Comparison of ENCODE assay signal across 14 cellular contexts in genomic region chr2:9884436-9884835, GRCh38. TPM values are rescaled to one million over a fixed set of nuclear protein-coding genes. Genes with fewer than 3 reads are reported as not detected.
DNase-seq lines count a peak whose midpoint lies in the region; ATAC-seq and TF ChIP-seq lines count a peak whose summit lies in the region.
"Had no signal": no experiment of that assay in that cellular context is flagged by ENCODE, and none has a peak within 500 bp of the region (broad histone marks: within the 10 kb centered on the region; RNA-seq: fewer than 3 reads in every experiment).

No MANE protein-coding gene starts in this region.

- CTCF ChIA-PET in PC-9 (lab: Charles Lee): no interaction called here

- POLR2A ChIA-PET in PC-9 (lab: Charles Lee; ENCODE audit: unreplicated experiment): no interaction called here

- H3K36me3 ChIP-seq in GM23338 (ENCODE audit: insufficient read depth): peaks cover 2% of the 10 kb centered on the region
- peaks cover 43% of the 10 kb centered on the region for H3K36me3 ChIP-seq in PC-9 (ENCODE audit: low read depth)
- H3K36me3 ChIP-seq in ectodermal cell (ENCODE audit: control insufficient read depth, insufficient read depth, low read length): peaks cover 25% of the 10 kb centered on the region
- H3K36me3 ChIP-seq in parathyroid adenoma (ENCODE audit: control insufficient read depth, insufficient read depth, low read length): peaks cover 2% of the 10 kb centered on the region
- peaks cover 0 to 84% (median 8%) of the 10 kb centered on the region in 9 donors for H3K36me3 ChIP-seq in heart right ventricle

- H3K27me3 ChIP-seq in GM23338 (ENCODE audit: insufficient read depth) (no peaks in the 10 kb centered on the region), PC-9 (ENCODE audit: insufficient read depth, low read depth) (no peaks in the 10 kb centered on the region), ectodermal cell (ENCODE audit: control insufficient read depth, insufficient read depth, low read length, poor library complexity, severe bottlenecking) (no peaks in the 10 kb centered on the region), parathyroid adenoma (ENCODE audit: control insufficient read depth, insufficient read depth, low read length) (no peaks in the 10 kb centered on the region), heart right ventricle (no peaks in the 10 kb centered on the region)

- H3K4me3 Mint-ChIP-seq in GM23338 (no peak overlapping the region), mesothelial cell of epicardium (no peak overlapping the region)
- H3K4me3 Mint-ChIP-seq: CD14-positive monocyte; CD8-positive, alpha-beta T cell had no signal

- H3K9me2 ChIP-seq in GM23338 (ENCODE audit: insufficient read depth): no peaks in the 10 kb centered on the region
- H3K9me2 ChIP-seq in PC-9 (ENCODE audit: insufficient read depth): no peaks in the 10 kb centered on the region

- H3K36me3 Mint-ChIP-seq in GM23338 (ENCODE audit: low read depth) (peaks cover 37% of the 10 kb centered on the region), mesothelial cell of epicardium (peaks cover 44% of the 10 kb centered on the region)

- DNase-seq in GM23338 (ENCODE audit: low spot score) (no peak), PC-9 (no peak), mesothelial cell of epicardium (ENCODE audit: low spot score in 2 of 2, unreplicated experiment in 2 of 2) (no peak), glomerular visceral epithelial cell (ENCODE audit: extremely low spot score) (no peak), heart right ventricle (no peak)
- DNase-seq in stimulated activated CD4-positive, alpha-beta T cell treated with anti-CD3 and anti-CD28 coated beads, Interleukin-2, amount 100 ng/mL, for 24 hours: no peak
- DNase-seq: Caco-2; CD8-positive, alpha-beta T cell; DND-41; GDM1 had no signal

- H3K79me2 ChIP-seq in GM23338 (replicated peaks; ENCODE audit: insufficient read depth) (no peaks in the 10 kb centered on the region), PC-9 (ENCODE audit: low read depth) (no peaks in the 10 kb centered on the region), parathyroid adenoma (peaks cover 2% of the 10 kb centered on the region)

- H3K9me3 ChIP-seq in PC-9 (ENCODE audit: insufficient read depth, low read depth): peaks cover 12% of the 10 kb centered on the region; the same call in 1 of the 2 replicates
- no peaks in the 10 kb centered on the region for H3K9me3 ChIP-seq in ectodermal cell (ENCODE audit: control insufficient read depth, low read length)
- peaks cover 2% of the 10 kb centered on the region for H3K9me3 ChIP-seq in parathyroid adenoma (ENCODE audit: control insufficient read depth, low read length)
- H3K9me3 ChIP-seq in heart right ventricle: peaks cover 0 to 29% (median 11%) of the 10 kb centered on the region in 11 donors

- WGBS in ectodermal cell, 2 experiments: 58 to 67% methylated on average over 6 of the region's 6 CpGs
- WGBS in heart right ventricle, 2 donors: 96 to 97% methylated on average over 6 of the region's 6 CpGs

- H3F3A ChIP-seq in GM23338 (replicated peaks; ENCODE audit: low read depth) (no peaks in the 10 kb centered on the region), PC-9 (ENCODE audit: insufficient read depth, low read depth) (peaks cover 24% of the 10 kb centered on the region)

- no peak overlapping the region for H3K4me2 ChIP-seq in GM23338
- H3K4me2 ChIP-seq in PC-9: no peak overlapping the region
- peak overlapping the region; percentile 26 for H3K4me2 ChIP-seq in parathyroid adenoma (ENCODE audit: low read length)

- TF ChIP-seq CTCF in GM23338 (conservative IDR thresholded peaks at IDR 0.05; ENCODE audit: low read depth in 2 of 2) (no peak), PC-9 (conservative IDR thresholded peaks at IDR 0.05) (no peak), parathyroid adenoma (IDR thresholded peaks at IDR 0.05) (no peak), mesothelial cell of epicardium (IDR thresholded peaks at IDR 0.05; ENCODE audit: unreplicated experiment) (no peak), heart right ventricle (IDR thresholded peaks at IDR 0.05) (no peak)

- H3K4me1 ChIP-seq in GM23338 (ENCODE audit: insufficient read depth): no peaks in the 10 kb centered on the region
- peaks cover 13% of the 10 kb centered on the region for H3K4me1 ChIP-seq in PC-9 (replicated peaks; ENCODE audit: insufficient read depth)
- H3K4me1 ChIP-seq in ectodermal cell (ENCODE audit: control insufficient read depth, insufficient read depth, low read length): peaks cover 11% of the 10 kb centered on the region
- peaks cover 4% of the 10 kb centered on the region for H3K4me1 ChIP-seq in parathyroid adenoma
- H3K4me1 ChIP-seq in heart right ventricle: peaks cover 0 to 4% (median 0%) of the 10 kb centered on the region in 9 donors
- H3K4me1 ChIP-seq: Caco-2 had no signal

- H3K4me3 ChIP-seq in GM23338 (no peak overlapping the region), PC-9 (no peak overlapping the region), ectodermal cell (ENCODE audit: insufficient read depth, low read depth, low read length) (no peak overlapping the region), parathyroid adenoma (ENCODE audit: low read depth, low read length) (no peak overlapping the region), heart right ventricle (no peak overlapping the region)

- H2AFZ ChIP-seq in GM23338: no peak overlapping the region
- no peak overlapping the region for H2AFZ ChIP-seq in PC-9
- no peak overlapping the region for H2AFZ ChIP-seq in parathyroid adenoma

- no peaks in the 10 kb centered on the region for H3K27me3 Mint-ChIP-seq in GM23338 (ENCODE audit: insufficient read depth, low read depth, poor library complexity)
- H3K27me3 Mint-ChIP-seq in mesothelial cell of epicardium (ENCODE audit: low read depth): no peaks in the 10 kb centered on the region

- intact Hi-C loops in PC-9 (cut with micrococcal nuclease; ENCODE audit: unreplicated experiment) (no loop called here), heart right ventricle (cut with DNase I) (no loop called here)

- no TSS peak for BruUV-seq in PC-9 (replicated peaks; lab: Mats Ljungman, UMichigan)

- no peak overlapping the region for H3K9ac ChIP-seq in parathyroid adenoma

- peaks cover 12% of the 10 kb centered on the region for H3K4me1 Mint-ChIP-seq in GM23338
- H3K4me1 Mint-ChIP-seq in mesothelial cell of epicardium: peaks cover under 1% of the 10 kb centered on the region
- H3K4me1 Mint-ChIP-seq: CD14-positive monocyte had no signal

- H4K20me1 ChIP-seq in GM23338 (replicated peaks; ENCODE audit: insufficient read depth) (no peaks in the 10 kb centered on the region; the same call in 1 of the 2 replicates), PC-9 (ENCODE audit: insufficient read depth) (no peaks in the 10 kb centered on the region)

- H3K27ac ChIP-seq in GM23338 (ENCODE audit: low read depth) (no peak overlapping the region), PC-9 (peak overlapping the region; percentile 32), ectodermal cell (ENCODE audit: insufficient read depth, low read depth, low read length, poor library complexity, severe bottlenecking) (peak overlapping the region; percentile 16), parathyroid adenoma (no peak overlapping the region), heart right ventricle (no peak overlapping the region)

- no peak overlapping the region for H3K27ac Mint-ChIP-seq in GM23338
- H3K27ac Mint-ChIP-seq in mesothelial cell of epicardium: no peak overlapping the region
- H3K27ac Mint-ChIP-seq: CD14-positive monocyte; CD8-positive, alpha-beta T cell had no signal

- H3K9me3 Mint-ChIP-seq in GM23338 (peaks cover 12% of the 10 kb centered on the region), mesothelial cell of epicardium (peaks cover 21% of the 10 kb centered on the region)

- ATAC-seq in GM23338: peak; percentile 90
- ATAC-seq in heart right ventricle: no peak
- ATAC-seq: CD8-positive, alpha-beta T cell; HepG2 had no signal

TF ChIP-seq in GM23338, 12 proteins besides CTCF, POLR2A, EP300 and RAD21 (continues in another document):
- no peak for TF ChIP-seq CREB1 (CRISPR knock-in tag; IDR thresholded peaks at IDR 0.05; ENCODE audit: low read depth)
- TF ChIP-seq ZNF114 (CRISPR knock-in tag; IDR thresholded peaks at IDR 0.05): no peak
- no peak for TF ChIP-seq JUNB (IDR thresholded peaks at IDR 0.05; ENCODE audit: unreplicated experiment)
- TF ChIP-seq NANOG (IDR thresholded peaks at IDR 0.05; ENCODE audit: borderline replicate concordance): no peak
- TF ChIP-seq EZH2phosphoT487 (IDR thresholded peaks at IDR 0.05; ENCODE audit: unreplicated experiment): no peak
- TF ChIP-seq ETS1 (IDR thresholded peaks at IDR 0.05): no peak
- no peak for TF ChIP-seq POLR2AphosphoS5 (IDR thresholded peaks at IDR 0.05; ENCODE audit: low read depth)

RNA-seq across cellular contexts. Expression of gene TAF1B, which starts 41.2 kb away (rescaled TPM):
- total RNA-seq in GM23338 (2014; rRNA removed; shearing (Covaris generic)): 17.1 and 28.9 TPM in 2 replicates
- polyA plus RNA-seq in GM23338 (2016; fragmentation: Nextera tagmentation; extraction: Ambion mirVana): 22.2 and 24.6 TPM in 2 replicates
- 23.8 and 24.8 TPM in 2 replicates for total RNA-seq in PC-9 (2021)
- polyA plus RNA-seq in ectodermal cell (2013, experiment 1 of 4): 34.0 TPM
- polyA plus RNA-seq in ectodermal cell (2013, experiment 2 of 4): 38.9 TPM
- polyA plus RNA-seq in ectodermal cell (2013, experiment 3 of 4): 33.2 TPM
- 36.1 TPM for polyA plus RNA-seq in ectodermal cell (2013, experiment 4 of 4)
- 28.2 to 33.1 TPM (median 28.9 TPM) in 3 replicates for total RNA-seq in mesothelial cell of epicardium
- total RNA-seq in heart right ventricle: 1 to 10 TPM; 2.4 to 7.9 (median 4.9) TPM
- polyA plus RNA-seq in heart right ventricle: 1 to 10 TPM; 1.8 to 3.0 TPM

Comparison
In these comparisons a context has a peak if more than half of its experiments do, and no peak if none do; other contexts are left out.
1. H3K27ac ChIP-seq: peak in PC-9 (single experiment) and ectodermal cell (single experiment); none in GM23338 (single experiment), parathyroid adenoma (single experiment) and heart right ventricle (0 of 10).